In the genomic region with DNA sequence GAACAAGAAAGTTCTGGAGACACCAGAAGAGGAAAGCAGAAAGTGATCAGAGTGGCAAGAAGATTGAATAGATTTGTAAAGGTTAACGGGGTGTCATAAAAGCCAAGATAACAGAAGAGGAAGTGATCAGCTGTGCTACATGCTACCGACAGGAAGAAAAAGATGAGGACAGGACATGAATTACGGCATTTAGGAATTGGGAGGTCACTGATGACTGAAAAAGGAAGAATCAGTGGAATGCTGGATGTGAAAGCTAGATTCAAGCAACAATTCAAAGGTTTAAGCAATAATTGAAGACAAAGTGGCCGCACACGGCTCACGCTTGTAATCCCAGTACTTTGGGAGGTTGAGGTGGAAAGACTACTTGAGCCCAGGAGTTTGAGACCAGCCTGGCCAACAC, we compare ENCODE assay signal across 33 cellular contexts. TPM values are rescaled to one million over a fixed set of nuclear protein-coding genes. Genes with fewer than 3 reads are reported as not detected.
DNase-seq lines count a peak whose midpoint lies in the region; ATAC-seq and TF ChIP-seq lines count a peak whose summit lies in the region.
"Had no signal": no experiment of that assay in that cellular context is flagged by ENCODE, and none has a peak within 500 bp of the region (broad histone marks: within the 10 kb centered on the region; RNA-seq: fewer than 3 reads in every experiment).

No MANE protein-coding gene starts in this region.

- no peak for TF ChIP-seq POLR2A in esophagus squamous epithelium (IDR thresholded peaks at IDR 0.05)

- H3K9me3 ChIP-seq in HEK293 (ENCODE audit: control insufficient read depth, insufficient read depth, low read depth, low read length) (peaks cover 2% of the 10 kb centered on the region; the same call in 1 of the 2 replicates), esophagus squamous epithelium (no peaks in the 10 kb centered on the region)
- H3K9me3 ChIP-seq: SK-N-SH, suprapubic skin had no signal

- peak overlapping the region; percentile 7 for H3K27ac Mint-ChIP-seq in nephron progenitor cell
- H3K27ac Mint-ChIP-seq: activated naive CD8-positive, alpha-beta T cell; dendritic cell treated with granulocyte-macrophage colony-stimulating factor and Interleukin-4, amounts not matched to agents 40 ng/mL and 50 ng/mL, for 4 days; T-helper 1 cell treated with Interleukin-12 subunit alpha and Interleukin-12 subunit beta and Interleukin-4 antibody, amounts not matched to agents 30 μg/mL and 1 μg/mL, for 36 hours had no signal

- H3K4me1 Mint-ChIP-seq in nephron progenitor cell, result no peaks in the 10 kb centered on the region

- H3K4me3 Mint-ChIP-seq in nephron progenitor cell, result no peak overlapping the region
- H3K4me3 Mint-ChIP-seq: activated naive CD8-positive, alpha-beta T cell; dendritic cell treated with granulocyte-macrophage colony-stimulating factor and Interleukin-4, amounts not matched to agents 40 ng/mL and 50 ng/mL, for 4 days; natural killer cell; T-helper 1 cell treated with Interleukin-12 subunit alpha and Interleukin-12 subunit beta and Interleukin-4 antibody, amounts not matched to agents 30 μg/mL and 1 μg/mL, for 36 hours had no signal

- H3K36me3 ChIP-seq in HEK293 (ENCODE audit: control insufficient read depth in 2 of 2, insufficient read depth in 1 of 2, low read length in 2 of 2), result peaks cover 0 to 84% of the 10 kb centered on the region in 2 experiments; a peak in 2 of 3 replicates
- peaks cover 22 to 100% (median 35%) of the 10 kb centered on the region in 3 donors for H3K36me3 ChIP-seq in esophagus squamous epithelium

- H3K9me3 Mint-ChIP-seq in nephron progenitor cell, result peaks cover 12% of the 10 kb centered on the region
- H3K9me3 Mint-ChIP-seq: natural killer cell had no signal

- H3K27me3 ChIP-seq in esophagus squamous epithelium, result no peaks in the 10 kb centered on the region
- H3K27me3 ChIP-seq: BLaER1 treated with 17β-estradiol and CSF1 and Interleukin-3, amounts not matched to agents 10 nM and 100 nM; suprapubic skin had no signal

- ATAC-seq in GM21447 (IDR thresholded peaks at IDR 0.05; ENCODE audit: unreplicated experiment), result no peak
- no peak for ATAC-seq in GM19035 (IDR thresholded peaks at IDR 0.05; ENCODE audit: unreplicated experiment)
- ATAC-seq: natural killer cell had no signal

- H3K27ac ChIP-seq in HEK293 (ENCODE audit: extremely low read depth, low read depth, low read length), result no peak overlapping the region
- H3K27ac ChIP-seq in esophagus squamous epithelium, result peak overlapping the region in 3 of 4 donors; percentile 1 to 48 (median 16)
- H3K27ac ChIP-seq: BLaER1 treated with 17β-estradiol and CSF1 and Interleukin-3, amounts not matched to agents 10 nM and 100 nM; KMS-11; suprapubic skin had no signal

- DNase-seq in EH (ENCODE audit: low read depth), result peak; percentile 11
- DNase-seq in esophagus squamous epithelium (lab: John Stamatoyannopoulos, UW), result no peak
- DNase-seq in nephron progenitor cell, result no peak
- no peak for DNase-seq in NCI-H187 treated with DMSO at 0.1 percent for 48 hours (lab: John Stamatoyannopoulos, UW)
- DNase-seq in NCI-H526 treated with DMSO at 0.1 percent for 48 hours (lab: John Stamatoyannopoulos, UW), result no peak
- DNase-seq: activated CD4-positive, alpha-beta T cell treated with anti-CD3 and anti-CD28 coated beads for 4 hours; activated CD8-positive, alpha-beta memory T cell treated with anti-CD3 and anti-CD28 coated beads for 24 hours; activated effector memory CD4-positive, alpha-beta T cell treated with Interleukin-2 at 50 U/mL for 16 hours; aorta; caudate nucleus; COR-L47; DMS53; GF-D8; glutamatergic neuron; H7; natural killer cell; NCI-H1436; NCI-H446; retina; SK-N-SH; stimulated activated CD4-positive, alpha-beta T cell treated with anti-CD3 and anti-CD28 coated beads, Interleukin-4, amount 100 ng/mL, for 1 hour had no signal

- CTCF ChIA-PET in HEK293 (lab: Yijun Ruan, JAX), result interaction anchor here (0.9 kb wide), 1 partner anchor 94 kb away, joined by 4 read pairs; no protein-coding TSS in a partner anchor

- no peaks in the 10 kb centered on the region for H3K4me1 ChIP-seq in HEK293 (ENCODE audit: control insufficient read depth, insufficient read depth, low read length)
- no peaks in the 10 kb centered on the region for H3K4me1 ChIP-seq in esophagus squamous epithelium
- H3K4me1 ChIP-seq: BLaER1 treated with 17β-estradiol and CSF1 and Interleukin-3, amounts not matched to agents 10 nM and 100 nM; suprapubic skin had no signal

- 82 to 86% methylated on average over 6 of the region's 6 CpGs for WGBS in esophagus squamous epithelium, 2 donors

- TF ChIP-seq CTCF in HEK293 (tag by site-specific recombination; IDR thresholded peaks at IDR 0.05) (no peak), esophagus squamous epithelium (IDR thresholded peaks at IDR 0.05) (no peak), nephron progenitor cell (IDR thresholded peaks at IDR 0.05) (no peak)

- H3K4me3 ChIP-seq in HEK293 (ENCODE audit: low read depth, low read length), result no peak overlapping the region
- no peak overlapping the region for H3K4me3 ChIP-seq in esophagus squamous epithelium
- H3K4me3 ChIP-seq: BLaER1 treated with 17β-estradiol and CSF1 and Interleukin-3, amounts not matched to agents 10 nM and 100 nM; suprapubic skin had no signal

- H3K36me3 Mint-ChIP-seq in nephron progenitor cell (ENCODE audit: low read depth), result peaks cover 91% of the 10 kb centered on the region
- H3K36me3 Mint-ChIP-seq: natural killer cell had no signal

- H3K27me3 Mint-ChIP-seq in nephron progenitor cell (ENCODE audit: low read depth, poor library complexity), result peaks cover 3% of the 10 kb centered on the region
- H3K27me3 Mint-ChIP-seq: activated naive CD8-positive, alpha-beta T cell; dendritic cell treated with granulocyte-macrophage colony-stimulating factor and Interleukin-4, amounts not matched to agents 40 ng/mL and 50 ng/mL, for 4 days had no signal

- intact Hi-C loops in esophagus squamous epithelium (cut with DNase I), result no loop called here

- POLR2A ChIA-PET in HEK293 (lab: Yijun Ruan, JAX), result no interaction called here

TF ChIP-seq in HEK293, 187 proteins besides CTCF, POLR2A, EP300 and RAD21:
- no peak for TF ChIP-seq ZNF175 (tag by site-specific recombination; IDR thresholded peaks at IDR 0.05)
- TF ChIP-seq ZNF596 (tag by site-specific recombination; IDR thresholded peaks at IDR 0.05), result no peak
- 0 out of 2 replicates have a peak, but pooled peaks have one; percentile 48 for TF ChIP-seq PRDM1 (tag by site-specific recombination; IDR thresholded peaks at IDR 0.05)
- no peak for TF ChIP-seq MEIS1 (CRISPR knock-in tag; IDR thresholded peaks at IDR 0.05; ENCODE audit: borderline replicate concordance)

RNA-seq across cellular contexts. Expression of gene ZNF160, which starts 15.1 kb away (rescaled TPM):
- total RNA-seq in esophagus squamous epithelium, result 10 to 100 TPM; 11.7 to 36.6 (median 13.5) TPM

RNA-seq across cellular contexts. Expression of gene ERVV-2, which starts 43.6 kb away (rescaled TPM):
- total RNA-seq in esophagus squamous epithelium, result not detected
- total RNA-seq: aorta, kidney epithelial cell, natural killer cell, OCI-LY7, osteocyte, suprapubic skin had no signal

RNA-seq across cellular contexts. Expression of gene ZNF415, which starts 44.6 kb away (rescaled TPM):
- total RNA-seq in esophagus squamous epithelium, result 1 to 10 TPM in 2 of 4 donors, under 1 TPM in 2; 0.26 to 4.6 (median 1.3) TPM
